16 cellular contexts compared by ENCODE assay signal in genomic region chr11:36053314-36053713, GRCh38.
A peak's percentile ranks its signal among the peaks of the same experiment; 100 is the strongest.
DNase-seq lines count a peak whose midpoint lies in the region; ATAC-seq lines count a peak whose summit lies in the region.
"Had no signal": no experiment of that assay in that cellular context is flagged by ENCODE, and none has a peak within 500 bp of the region (broad histone marks: within the 10 kb centered on the region; RNA-seq: fewer than 3 reads in every experiment).

No MANE protein-coding gene starts in this region.

- in situ Hi-C loops in G401 (cut with HindIII; ENCODE audit: low sequenced_read_pairs): no loop called here

- H3K27ac ChIP-seq in caudate nucleus (ENCODE audit: low read depth, low read length): peak overlapping the region; percentile 15
- H3K27ac ChIP-seq: C4-2B had no signal

- ATAC-seq in HG03280 (IDR thresholded peaks at IDR 0.05; ENCODE audit: unreplicated experiment) (no peak), HG03159 (IDR thresholded peaks at IDR 0.05; ENCODE audit: unreplicated experiment) (no peak), left lobe of liver (no peak)
- ATAC-seq: K562 had no signal

- peak; percentile 69 for DNase-seq in G401 (ENCODE audit: low spot score)
- peak; percentile 90 for DNase-seq in NCI-H2171 (lab: John Stamatoyannopoulos, UW)
- DNase-seq in caudate nucleus (lab: John Stamatoyannopoulos, UW): peak in 1 of 61 donors; percentile 36
- peak; percentile 7 for DNase-seq in middle frontal gyrus (ENCODE audit: extremely low spot score, low spot score)
- DNase-seq in left lobe of liver (ENCODE audit: low spot score): no peak
- DNase-seq: ACHN; AML-193; Caco-2; CD4-positive, alpha-beta T cell; GDM1; H9; IMR-90 had no signal
